10 cellular contexts compared by ENCODE assay signal in genomic region chr12:3170423-3171194, GRCh38.
DNase-seq lines count a peak whose midpoint lies in the region; ATAC-seq and TF ChIP-seq lines count a peak whose summit lies in the region.
"Had no signal": no experiment of that assay in that cellular context is flagged by ENCODE, and none has a peak within 500 bp of the region (broad histone marks: within the 10 kb centered on the region; RNA-seq: fewer than 3 reads in every experiment).

No MANE protein-coding gene starts in this region.

- peak; percentile 24 for DNase-seq in AG09319 (ENCODE audit: extremely low read depth, low read depth)
- DNase-seq in NB4 (ENCODE audit: low read depth) = peak; percentile 4
- peak; percentile 81 to 95 for DNase-seq in cardiac fibroblast (ENCODE audit: low read depth in 2 of 2)
- no peak for DNase-seq in stimulated activated naive CD4-positive, alpha-beta T cell (lab: John Stamatoyannopoulos, UW)
- DNase-seq: CD8-positive, alpha-beta memory T cell; NCI-H345 had no signal

- H3K27ac ChIP-seq in mesodermal cell (ENCODE audit: low read depth, low read length, severe bottlenecking) = peak overlapping the region; percentile 88

- TF ChIP-seq POLR2A in NB4 (IDR thresholded peaks at IDR 0.05; ENCODE audit: extremely low read depth, insufficient read length) = no peak

- no peak for ATAC-seq in GM18867 (IDR thresholded peaks at IDR 0.05; ENCODE audit: unreplicated experiment)
- ATAC-seq in GM21367 (IDR thresholded peaks at IDR 0.05; ENCODE audit: unreplicated experiment) = no peak
- no peak for ATAC-seq in HG02970 (IDR thresholded peaks at IDR 0.05; ENCODE audit: low FRiP score, unreplicated experiment)

- TF ChIP-seq CTCF in AG09319 (IDR thresholded peaks at IDR 0.05; ENCODE audit: low read depth, low read length) (no peak), NB4 (IDR thresholded peaks at IDR 0.05; ENCODE audit: low read depth, low read length) (no peak), cardiac fibroblast (IDR thresholded peaks at IDR 0.05; ENCODE audit: low read depth, low read length) (no peak)

- WGBS in mesodermal cell (ENCODE audit: insufficient coverage in 2 of 2), 2 experiments = 69 to 75% methylated on average over 15 to 18 of the region's 20 CpGs

- H3K4me3 ChIP-seq in NB4 (ENCODE audit: low read depth, low read length) (no peak overlapping the region), cardiac fibroblast (replicated peaks in 1 of 2; ENCODE audit: low read depth in 2 of 2, low read length in 2 of 2) (no peak overlapping the region), mesodermal cell (ENCODE audit: extremely low read depth, insufficient read depth, low read length, poor library complexity, severe bottlenecking) (no peak overlapping the region)

- peaks cover 50% of the 10 kb centered on the region for H3K4me1 ChIP-seq in mesodermal cell (ENCODE audit: control insufficient read depth, insufficient read depth, low read length, poor library complexity, severe bottlenecking)

- no peaks in the 10 kb centered on the region for H3K9me3 ChIP-seq in mesodermal cell (ENCODE audit: control insufficient read depth, low read length)

- no peaks in the 10 kb centered on the region for H3K36me3 ChIP-seq in mesodermal cell (ENCODE audit: control insufficient read depth, insufficient read depth, low read length)

Comparison
In these comparisons a context has a peak if more than half of its experiments do, and no peak if none do; other contexts are left out.
1. DNase-seq: peak in AG09319 (single experiment), NB4 (single experiment) and cardiac fibroblast (2 of 2); none in stimulated activated naive CD4-positive, alpha-beta T cell (0 of 6).